In genomic region chr3:121995190-121996137, GRCh38 we compare ENCODE assay signal across 8 cellular contexts. TPM values are rescaled to one million over a fixed set of nuclear protein-coding genes. Genes with fewer than 3 reads are reported as not detected.
DNase-seq lines count a peak whose midpoint lies in the region; ATAC-seq and TF ChIP-seq lines count a peak whose summit lies in the region.

No MANE protein-coding gene starts in this region.

- H3K79me2 ChIP-seq in HCT116 (ENCODE audit: insufficient read depth, low read length): no peaks in the 10 kb centered on the region

- no peaks in the 10 kb centered on the region for H3K27me3 ChIP-seq in HCT116 (ENCODE audit: insufficient read depth, low read length)

- no peaks in the 10 kb centered on the region for H3K9me3 ChIP-seq in HCT116 (ENCODE audit: control insufficient read depth in 1 of 2, insufficient read depth in 1 of 2, low read depth in 1 of 2, low read length in 2 of 2)

- POLR2A ChIA-PET in HCT116 (lab: Charles Lee): interaction anchor here (0.8 kb wide), 1 partner anchor 246 kb away, joined by 3 read pairs; the partner anchor contains the start of gene GOLGB1
- POLR2A ChIA-PET in activated CD8-positive, alpha-beta T cell treated with anti-CD3 and anti-CD28 coated beads, Interleukin-2, amount 10 ng/mL, durations not matched to agents 7 days and 5 days (lab: Charles Lee): interaction anchor here (0.9 kb wide), 1 partner anchor 212 kb away, joined by 3 read pairs; no protein-coding TSS in a partner anchor

- no peak overlapping the region for H3K9ac ChIP-seq in HCT116 (ENCODE audit: low read length)

- H3K27ac ChIP-seq in HCT116 (ENCODE audit: low read depth, low read length): no peak overlapping the region

- no peak for TF ChIP-seq POLR2A in HCT116 (IDR thresholded peaks at IDR 0.05; ENCODE audit: borderline replicate concordance, extremely low read depth, insufficient read depth, insufficient read length)

- DNase-seq in activated CD4-positive, alpha-beta T cell treated with anti-CD3 and anti-CD28 coated beads for 48 hours: peak; percentile 44
- DNase-seq in activated CD4-positive, alpha-beta T cell treated with anti-CD3 and anti-CD28 coated beads for 4 hours: no peak
- DNase-seq in HCT116 (ENCODE audit: low read depth, low spot score) (peak; percentile 53), NCI-H2171 treated with DMSO at 0.1 percent for 48 hours (lab: John Stamatoyannopoulos, UW) (peak; percentile 22), glutamatergic neuron (peak; percentile 41), posterior cingulate gyrus (peak in 6 of 10 donors; percentile 17 to 78 (median 21))
- DNase-seq in activated CD8-positive, alpha-beta T cell treated with anti-CD3 and anti-CD28 coated beads, Interleukin-2, amount 10 ng/mL, durations not matched to agents 7 days and 5 days: peak; percentile 42

- CTCF ChIA-PET in HCT116 (lab: Charles Lee): interaction anchor here (0.5 to 2.3 kb wide), 16 partner anchors 9 to 449 kb away, joined by 3 to 14 read pairs (median 4); no protein-coding TSS in a partner anchor
- CTCF ChIA-PET in activated CD8-positive, alpha-beta T cell treated with anti-CD3 and anti-CD28 coated beads, Interleukin-2, amount 10 ng/mL, durations not matched to agents 7 days and 5 days (lab: Charles Lee): interaction anchor here (0.7 to 1.5 kb wide), 7 partner anchors 10 to 448 kb away, joined by 3 to 7 read pairs (median 3); no protein-coding TSS in a partner anchor

- TF ChIP-seq CTCF in HCT116 (IDR thresholded peaks at IDR 0.05 in 2 of 3, conservative IDR thresholded peaks at IDR 0.05 in 1 of 3; ENCODE audit: borderline replicate concordance in 1 of 3, insufficient read depth in 1 of 3, low read depth in 2 of 3, low read length in 2 of 3) (peak; percentile 80 to 82 (median 82)), glutamatergic neuron (IDR thresholded peaks at IDR 0.05; ENCODE audit: partially characterized antibody, unreplicated experiment) (no peak)

- peaks cover 0 to 15% of the 10 kb centered on the region in 2 experiments; a peak in 3 of 4 replicates for H3K4me1 ChIP-seq in HCT116 (ENCODE audit: control insufficient read depth in 1 of 2, insufficient read depth in 2 of 2, low read length in 2 of 2)

- H3K4me3 Mint-ChIP-seq in activated CD8-positive, alpha-beta T cell treated with anti-CD3 and anti-CD28 coated beads, Interleukin-2, amount 10 ng/mL, durations not matched to agents 7 days and 5 days: no peak overlapping the region
- no peak overlapping the region for H3K4me3 Mint-ChIP-seq in glutamatergic neuron (ENCODE audit: unreplicated experiment)

- RAD21 ChIA-PET in HCT116 (lab: Charles Lee; ENCODE audit: low non-redundant PET in 1 of 2, low total read pairs in 2 of 2, uncharacterized antibody in 2 of 2, unreplicated experiment in 2 of 2): interaction anchor here (1.2 kb wide), 2 partner anchors 449 to 450 kb away, joined by 3 to 4 read pairs; partner anchors contain the start of gene POLQ (in 2 of the 2)

- peak; percentile 100 for ATAC-seq in HCT116
- peak; percentile 51 for ATAC-seq in activated CD8-positive, alpha-beta T cell treated with anti-CD3 and anti-CD28 coated beads, Interleukin-2, amount 10 ng/mL, durations not matched to agents 7 days and 5 days
- no peak for ATAC-seq in GM21737 (IDR thresholded peaks at IDR 0.05; ENCODE audit: unreplicated experiment)

- TF ChIP-seq RAD21 in HCT116 (IDR thresholded peaks at IDR 0.05; ENCODE audit: low read depth): peak; percentile 66

- peak overlapping the region; percentile 9; the same call in 1 of the 2 replicates for H3K4me2 ChIP-seq in HCT116 (ENCODE audit: low read length)

- H3K4me3 ChIP-seq in HCT116 (replicated peaks in 1 of 2; ENCODE audit: low read depth in 1 of 2, low read length in 2 of 2): no peak overlapping the region

- peak overlapping the region; percentile 40 for H3K27ac Mint-ChIP-seq in activated CD8-positive, alpha-beta T cell treated with anti-CD3 and anti-CD28 coated beads, Interleukin-2, amount 10 ng/mL, durations not matched to agents 7 days and 5 days
- no peak overlapping the region for H3K27ac Mint-ChIP-seq in glutamatergic neuron (ENCODE audit: unreplicated experiment)

- intact Hi-C loops in HCT116 (cut with micrococcal nuclease) (loop anchor here (5.0 kb wide), 1 partner anchor 448 kb away; the partner anchor contains the start of gene POLQ), posterior cingulate gyrus (cut with DNase I) (no loop called here)

- no peaks in the 10 kb centered on the region for H3K27me3 Mint-ChIP-seq in activated CD8-positive, alpha-beta T cell treated with anti-CD3 and anti-CD28 coated beads, Interleukin-2, amount 10 ng/mL, durations not matched to agents 7 days and 5 days (ENCODE audit: low read depth)
- peaks cover 2% of the 10 kb centered on the region for H3K27me3 Mint-ChIP-seq in glutamatergic neuron (ENCODE audit: unreplicated experiment)

- H2AFZ ChIP-seq in HCT116 (ENCODE audit: low read depth, low read length, poor library complexity, severe bottlenecking): peak overlapping the region; percentile 43

- no peaks in the 10 kb centered on the region for H3K36me3 Mint-ChIP-seq in activated CD8-positive, alpha-beta T cell treated with anti-CD3 and anti-CD28 coated beads, Interleukin-2, amount 10 ng/mL, durations not matched to agents 7 days and 5 days (ENCODE audit: low read depth)
- no peaks in the 10 kb centered on the region for H3K36me3 Mint-ChIP-seq in glutamatergic neuron (ENCODE audit: unreplicated experiment)

- no peaks in the 10 kb centered on the region for H3K9me2 ChIP-seq in HCT116 (ENCODE audit: insufficient read depth)

- peaks cover 19% of the 10 kb centered on the region for H3K4me1 Mint-ChIP-seq in activated CD8-positive, alpha-beta T cell treated with anti-CD3 and anti-CD28 coated beads, Interleukin-2, amount 10 ng/mL, durations not matched to agents 7 days and 5 days (ENCODE audit: low read depth)
- no peaks in the 10 kb centered on the region for H3K4me1 Mint-ChIP-seq in glutamatergic neuron (ENCODE audit: low read depth, unreplicated experiment)

- H3K36me3 ChIP-seq in HCT116 (ENCODE audit: control insufficient read depth in 1 of 2, insufficient read depth in 2 of 2, low read length in 2 of 2): no peaks in the 10 kb centered on the region

- BruUV-seq in HCT116 (replicated peaks; lab: Mats Ljungman, UMichigan): no TSS peak

- no peaks in the 10 kb centered on the region for H3K9me3 Mint-ChIP-seq in activated CD8-positive, alpha-beta T cell treated with anti-CD3 and anti-CD28 coated beads, Interleukin-2, amount 10 ng/mL, durations not matched to agents 7 days and 5 days (ENCODE audit: insufficient read depth)
- H3K9me3 Mint-ChIP-seq in glutamatergic neuron (ENCODE audit: unreplicated experiment): peaks cover 2% of the 10 kb centered on the region

- no peaks in the 10 kb centered on the region for H4K20me1 ChIP-seq in HCT116 (ENCODE audit: insufficient read depth)

TF ChIP-seq in HCT116, 20 proteins besides CTCF, POLR2A, EP300 and RAD21:
- TF ChIP-seq SP1 (IDR thresholded peaks at IDR 0.05; ENCODE audit: low read depth) (no peak), ZFX (IDR thresholded peaks at IDR 0.05) (no peak), SRF (IDR thresholded peaks at IDR 0.05; ENCODE audit: low read depth) (no peak), ELF1 (IDR thresholded peaks at IDR 0.05; ENCODE audit: borderline replicate concordance, low read depth) (no peak), EGR1 (IDR thresholded peaks at IDR 0.05; ENCODE audit: low read depth) (no peak), ZNF274 (IDR thresholded peaks at IDR 0.05; ENCODE audit: low read depth, low read length) (no peak)
- TF ChIP-seq, protein P1, sequence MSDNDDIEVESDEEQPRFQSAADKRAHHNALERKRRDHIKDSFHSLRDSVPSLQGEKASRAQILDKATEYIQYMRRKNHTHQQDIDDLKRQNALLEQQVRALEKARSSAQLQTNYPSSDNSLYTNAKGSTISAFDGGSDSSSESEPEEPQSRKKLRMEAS (IDR thresholded peaks at IDR 0.05): no peak

RNA-seq across cellular contexts. Expression of gene ILDR1, which starts 26.6 kb away (rescaled TPM):
- total RNA-seq in HCT116 (2021; ENCODE audit: unreplicated experiment) (2.9 TPM), glutamatergic neuron (ENCODE audit: unreplicated experiment) (not detected)
- 3.8 and 4.8 TPM in 2 replicates for polyA plus RNA-seq in HCT116 (2012)
- total RNA-seq in activated CD8-positive, alpha-beta T cell treated with anti-CD3 and anti-CD28 coated beads, Interleukin-2, amount 10 ng/mL, durations not matched to agents 7 days and 5 days: under 1 TPM in 1 of 2 experiments, not detected in 1; 0.16 TPM

RNA-seq across cellular contexts. Expression of gene CD86, which starts 59.7 kb away (rescaled TPM):
- total RNA-seq in HCT116 (2021; ENCODE audit: unreplicated experiment) (not detected), glutamatergic neuron (ENCODE audit: unreplicated experiment) (not detected)
- not detected in 2 replicates for polyA plus RNA-seq in HCT116 (2012)
- total RNA-seq in activated CD8-positive, alpha-beta T cell treated with anti-CD3 and anti-CD28 coated beads, Interleukin-2, amount 10 ng/mL, durations not matched to agents 7 days and 5 days: 1 to 10 TPM in 1 of 2 experiments, under 1 TPM in 1; 0.95 to 1.5 TPM

Comparison
In these comparisons a context has a peak if more than half of its experiments do, and no peak if none do; other contexts are left out.
1. DNase-seq: peak in activated CD4-positive, alpha-beta T cell treated with anti-CD3 and anti-CD28 coated beads for 48 hours (single experiment), HCT116 (single experiment), NCI-H2171 treated with DMSO at 0.1 percent for 48 hours (single experiment), activated CD8-positive, alpha-beta T cell treated with anti-CD3 and anti-CD28 coated beads, Interleukin-2, amount 10 ng/mL, durations not matched to agents 7 days and 5 days (single experiment), glutamatergic neuron (single experiment) and posterior cingulate gyrus (6 of 10); none in activated CD4-positive, alpha-beta T cell treated with anti-CD3 and anti-CD28 coated beads for 4 hours (0 of 2).